In the genomic region with DNA sequence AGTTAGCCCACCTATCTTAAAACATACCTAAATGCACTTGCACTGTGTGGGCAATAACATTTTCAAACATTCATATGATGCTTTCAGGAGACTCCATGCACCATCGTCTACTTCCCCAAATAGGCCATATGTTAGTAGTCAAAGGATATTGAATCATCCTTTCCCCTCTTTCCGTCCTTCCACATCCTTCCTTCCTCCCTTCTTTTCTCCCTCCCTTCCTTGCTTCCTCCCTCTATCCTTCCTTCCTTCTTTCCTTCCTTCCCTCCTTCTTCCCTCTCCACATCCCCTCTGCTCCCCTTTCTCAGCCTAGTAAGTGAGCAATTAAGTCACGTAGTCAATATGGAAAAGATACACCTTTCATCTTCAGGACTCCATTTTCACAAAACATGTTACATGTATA, we compare ENCODE assay signal across 31 cellular contexts.
DNase-seq lines count a peak whose midpoint lies in the region; ATAC-seq, FAIRE-seq and TF ChIP-seq lines count a peak whose summit lies in the region.
"Had no signal": no experiment of that assay in that cellular context is flagged by ENCODE, and none has a peak within 500 bp of the region (broad histone marks: within the 10 kb centered on the region; RNA-seq: fewer than 3 reads in every experiment).

No MANE protein-coding gene starts in this region.

- H3K27me3 ChIP-seq in astrocyte (ENCODE audit: insufficient read depth, low read length): no peaks in the 10 kb centered on the region
- H3K27me3 ChIP-seq: right atrium auricular region had no signal

- H3K9me3 Mint-ChIP-seq in astrocyte (ENCODE audit: unreplicated experiment) (no peaks in the 10 kb centered on the region), memory B cell (no peaks in the 10 kb centered on the region)
- no peaks in the 10 kb centered on the region for H3K9me3 Mint-ChIP-seq in stimulated activated effector memory CD8-positive, alpha-beta T cell treated with anti-CD3 and anti-CD28 coated beads, Interleukin-12 subunit alpha, Interleukin-12 subunit beta, amount 100 ng/mL, for 72 hours
- H3K9me3 Mint-ChIP-seq: activated naive CD8-positive, alpha-beta T cell treated with anti-CD3 and anti-CD28 coated beads, Interleukin-2, amount 50 U/mL, for 24 hours; HFFc6; T-cell had no signal

- H3K4me3 Mint-ChIP-seq in astrocyte (ENCODE audit: unreplicated experiment) (no peak overlapping the region), memory B cell (no peak overlapping the region)
- no peak overlapping the region for H3K4me3 Mint-ChIP-seq in stimulated activated effector memory CD8-positive, alpha-beta T cell treated with anti-CD3 and anti-CD28 coated beads, Interleukin-12 subunit alpha, Interleukin-12 subunit beta, amount 100 ng/mL, for 72 hours
- H3K4me3 Mint-ChIP-seq: activated CD8-positive, alpha-beta memory T cell treated with anti-CD3 and anti-CD28 coated beads, Interleukin-2, amount 10 ng/mL, durations not matched to agents 7 days and 5 days; activated naive CD8-positive, alpha-beta T cell treated with anti-CD3 and anti-CD28 coated beads, Interleukin-2, amount 50 U/mL, for 24 hours; HFFc6; T-cell; type B pancreatic cell had no signal

- H3K27ac ChIP-seq in SK-N-MC (peak overlapping the region; percentile 29; the same call in 1 of the 2 replicates), astrocyte (ENCODE audit: low read depth, low read length) (no peak overlapping the region)
- H3K27ac ChIP-seq: GM23248, HL-60, KMS-11, right atrium auricular region had no signal

- no peak overlapping the region for H3K4me2 ChIP-seq in astrocyte (ENCODE audit: low read length)
- H3K4me2 ChIP-seq: KMS-11 had no signal

- H3K4me3 ChIP-seq in SK-N-MC (no peak overlapping the region), astrocyte (ENCODE audit: insufficient read depth, low read depth, low read length) (no peak overlapping the region)
- H3K4me3 ChIP-seq: GM23248, lung, mucosa of descending colon, right atrium auricular region had no signal

- H3K36me3 ChIP-seq in SK-N-MC (ENCODE audit: insufficient read depth, low read length): peaks cover 53% of the 10 kb centered on the region
- H3K36me3 ChIP-seq in astrocyte (ENCODE audit: insufficient read depth, low read length): no peaks in the 10 kb centered on the region
- H3K36me3 ChIP-seq: right atrium auricular region had no signal

- no peak for FAIRE-seq in astrocyte (lab: Jason Lieb, UNC)
- no peak for FAIRE-seq in D721Med (lab: Jason Lieb, UNC)
- FAIRE-seq: frontal cortex, G401.6 had no signal

- H3K27me3 Mint-ChIP-seq in astrocyte (ENCODE audit: low read depth, unreplicated experiment) (no peaks in the 10 kb centered on the region), memory B cell (no peaks in the 10 kb centered on the region)
- H3K27me3 Mint-ChIP-seq: activated CD8-positive, alpha-beta memory T cell treated with anti-CD3 and anti-CD28 coated beads, Interleukin-2, amount 10 ng/mL, durations not matched to agents 7 days and 5 days; activated naive CD8-positive, alpha-beta T cell treated with anti-CD3 and anti-CD28 coated beads, Interleukin-2, amount 50 U/mL, for 24 hours; T-cell had no signal

- peaks cover 1% of the 10 kb centered on the region for H4K20me1 ChIP-seq in astrocyte (ENCODE audit: insufficient read depth, low read length)

- no peak overlapping the region for H2AFZ ChIP-seq in astrocyte (ENCODE audit: low read depth, low read length)
- H2AFZ ChIP-seq: GM23248 had no signal

- H3K9me3 ChIP-seq in SK-N-MC (ENCODE audit: low read depth, low read length) (no peaks in the 10 kb centered on the region), astrocyte (ENCODE audit: insufficient read depth, low read depth, low read length) (no peaks in the 10 kb centered on the region)
- H3K9me3 ChIP-seq: mucosa of descending colon, right atrium auricular region had no signal

- peaks cover 14% of the 10 kb centered on the region for H3K79me2 ChIP-seq in astrocyte (ENCODE audit: insufficient read depth, low read length)

- TF ChIP-seq CTCF in astrocyte (IDR thresholded peaks at IDR 0.05; ENCODE audit: insufficient read depth, low read depth, low read length): no peak
- no peak for TF ChIP-seq CTCF in D721Med (IDR thresholded peaks at IDR 0.05; ENCODE audit: insufficient read depth, missing control alignments)

- H3K27ac Mint-ChIP-seq in astrocyte (ENCODE audit: unreplicated experiment): peak overlapping the region; percentile 54
- H3K27ac Mint-ChIP-seq in memory B cell: peak overlapping the region; percentile 74
- peak overlapping the region; percentile 4 for H3K27ac Mint-ChIP-seq in stimulated activated effector memory CD8-positive, alpha-beta T cell treated with anti-CD3 and anti-CD28 coated beads, Interleukin-12 subunit alpha, Interleukin-12 subunit beta, amount 100 ng/mL, for 72 hours
- H3K27ac Mint-ChIP-seq: activated CD8-positive, alpha-beta memory T cell treated with anti-CD3 and anti-CD28 coated beads, Interleukin-2, amount 10 ng/mL, durations not matched to agents 7 days and 5 days; HFFc6; T-cell; type B pancreatic cell had no signal

- no peak for ATAC-seq in memory B cell (ENCODE audit: low read depth)
- ATAC-seq in stimulated activated effector memory CD8-positive, alpha-beta T cell treated with anti-CD3 and anti-CD28 coated beads, Interleukin-12 subunit alpha, Interleukin-12 subunit beta, amount 100 ng/mL, for 72 hours: no peak
- ATAC-seq: activated CD8-positive, alpha-beta memory T cell treated with anti-CD3 and anti-CD28 coated beads, Interleukin-2, amount 10 ng/mL, durations not matched to agents 7 days and 5 days; activated naive CD8-positive, alpha-beta T cell treated with anti-CD3 and anti-CD28 coated beads, Interleukin-2, amount 50 U/mL, for 24 hours; mucosa of descending colon; T-cell had no signal

- peaks cover 29% of the 10 kb centered on the region for H3K4me1 Mint-ChIP-seq in astrocyte (ENCODE audit: low read depth, unreplicated experiment)
- H3K4me1 Mint-ChIP-seq in memory B cell: peaks cover 39% of the 10 kb centered on the region
- H3K4me1 Mint-ChIP-seq in stimulated activated effector memory CD8-positive, alpha-beta T cell treated with anti-CD3 and anti-CD28 coated beads, Interleukin-12 subunit alpha, Interleukin-12 subunit beta, amount 100 ng/mL, for 72 hours: peaks cover 55% of the 10 kb centered on the region

- no peaks in the 10 kb centered on the region for H3K4me1 ChIP-seq in astrocyte (ENCODE audit: insufficient read depth, low read length)

- H3K9ac ChIP-seq in SK-N-MC (ENCODE audit: insufficient read length) (no peak overlapping the region), astrocyte (ENCODE audit: low read length) (no peak overlapping the region)
- H3K9ac ChIP-seq: GM23248, KMS-11 had no signal

- H3K36me3 Mint-ChIP-seq in astrocyte (ENCODE audit: low read depth, unreplicated experiment): peaks cover 17% of the 10 kb centered on the region
- peaks cover 8% of the 10 kb centered on the region for H3K36me3 Mint-ChIP-seq in memory B cell
- H3K36me3 Mint-ChIP-seq in stimulated activated effector memory CD8-positive, alpha-beta T cell treated with anti-CD3 and anti-CD28 coated beads, Interleukin-12 subunit alpha, Interleukin-12 subunit beta, amount 100 ng/mL, for 72 hours: peaks cover 57% of the 10 kb centered on the region

- DNase-seq in SK-N-MC (ENCODE audit: low read depth, low spot score): no peak
- no peak for DNase-seq in astrocyte (ENCODE audit: low read depth)
- no peak for DNase-seq in memory B cell (ENCODE audit: low spot score in 2 of 2)
- DNase-seq in stimulated activated effector memory CD8-positive, alpha-beta T cell treated with anti-CD3 and anti-CD28 coated beads, Interleukin-12 subunit alpha, Interleukin-12 subunit beta, amount 100 ng/mL, for 72 hours (ENCODE audit: low spot score in 2 of 2): no peak
- no peak for DNase-seq in NCI-H1694 (lab: John Stamatoyannopoulos, UW)
- no peak for DNase-seq in occipital lobe (lab: John Stamatoyannopoulos, UW)
- no peak for DNase-seq in D721Med (ENCODE audit: insufficient read length, low spot score)
- DNase-seq: activated CD4-positive, alpha-beta T cell treated with anti-CD3 and anti-CD28 coated beads, Interleukin-2, amount 50 U/mL, for 4 hours; activated CD8-positive, alpha-beta memory T cell treated with anti-CD3 and anti-CD28 coated beads, Interleukin-2, amount 10 ng/mL, durations not matched to agents 7 days and 5 days; activated gamma-delta T cell treated with Interleukin-2 at 50 U/mL for 16 hours; activated naive CD8-positive, alpha-beta T cell treated with anti-CD3 and anti-CD28 coated beads, Interleukin-2, amount 50 U/mL, for 24 hours; activated T-cell treated with anti-CD3 and anti-CD28 coated beads, Interleukin-2, amount 50 U/mL, for 48 hours; DMS79; GM23248; HFFc6; MM.1S; mucosa of descending colon; NCI-H1417; NCI-H2081; NCI-H2227 treated with DMSO at 0.1 percent for 48 hours; NCI-H526 treated with DMSO at 0.1 percent for 48 hours; NK-92 treated with Interleukin-12 subunit alpha and Interleukin-12 subunit beta, amount 100 ng/mL, for 24 hours; stimulated activated CD8-positive, alpha-beta memory T cell treated with anti-CD3 and anti-CD28 coated beads, Interleukin-4, amount 100 ng/mL, for 48 hours; T-cell had no signal

Comparison
In these comparisons a context has a peak if more than half of its experiments do, and no peak if none do; other contexts are left out.
1. H3K27ac Mint-ChIP-seq: peak in every context shown above with its lines; median percentile 74 in memory B cell; 54 in astrocyte; 4 in stimulated activated effector memory CD8-positive, alpha-beta T cell treated with anti-CD3 and anti-CD28 coated beads, Interleukin-12 subunit alpha, Interleukin-12 subunit beta, amount 100 ng/mL, for 72 hours.